In genomic region chr2:161095314-161095713, GRCh38 we compare ENCODE assay signal across 22 cellular contexts.
A peak's percentile ranks its signal among the peaks of the same experiment; 100 is the strongest.
DNase-seq lines count a peak whose midpoint lies in the region; ATAC-seq, FAIRE-seq and TF ChIP-seq lines count a peak whose summit lies in the region.
"Had no signal": no experiment of that assay in that cellular context is flagged by ENCODE, and none has a peak within 500 bp of the region (broad histone marks: within the 10 kb centered on the region; RNA-seq: fewer than 3 reads in every experiment).

No MANE protein-coding gene starts in this region.

- H3K27me3 Mint-ChIP-seq in WTC11 (ENCODE audit: low read depth) (no peaks in the 10 kb centered on the region), neural progenitor cell (ENCODE audit: insufficient read depth, low read depth) (peaks cover 2% of the 10 kb centered on the region)
- H3K27me3 Mint-ChIP-seq: CD8-positive, alpha-beta memory T cell; T-cell had no signal

- H3F3A ChIP-seq in neural progenitor cell (ENCODE audit: low read depth) = no peaks in the 10 kb centered on the region

- H3K36me3 Mint-ChIP-seq in WTC11 (peaks cover 2% of the 10 kb centered on the region; the same call in 1 of the 2 replicates), neural progenitor cell (no peaks in the 10 kb centered on the region)

- H3K27ac Mint-ChIP-seq in WTC11 (peak overlapping the region; percentile 53; the same call in 1 of the 2 replicates), neural progenitor cell (no peak overlapping the region)
- H3K27ac Mint-ChIP-seq: CD8-positive, alpha-beta memory T cell; T-cell had no signal

- H3K4me2 ChIP-seq in neural progenitor cell = no peak overlapping the region

- H3K4me1 Mint-ChIP-seq in WTC11 (peaks cover 7% of the 10 kb centered on the region), neural progenitor cell (peaks cover 2% of the 10 kb centered on the region)

- H3K4me1 ChIP-seq in neural progenitor cell = peaks cover 9% of the 10 kb centered on the region

- H3K27ac ChIP-seq in KOPT-K1 (ENCODE audit: low read depth, low read length, poor library complexity, severe bottlenecking) (peak overlapping the region; percentile 81), neural progenitor cell (no peak overlapping the region), caudate nucleus (ENCODE audit: low read depth, low read length) (no peak overlapping the region)

- peak; percentile 20 for FAIRE-seq in GM12891 (lab: Jason Lieb, UNC)

- CTCF ChIA-PET in WTC11 (lab: Charles Lee) = interaction anchor here (2.7 kb wide), 1 partner anchor 32 kb away, joined by 9 read pairs; no protein-coding TSS in a partner anchor

- H3K9me3 ChIP-seq in KOPT-K1 (ENCODE audit: insufficient read depth, low read length, poor library complexity, severe bottlenecking) = peaks cover 15% of the 10 kb centered on the region
- peaks cover 2% of the 10 kb centered on the region for H3K9me3 ChIP-seq in neural progenitor cell (ENCODE audit: low read depth)

- no peak for ATAC-seq in WTC11
- ATAC-seq: SK-N-SH treated with all-trans-retinoic acid at 6 μM for 48 hours, T-cell had no signal

- POLR2A ChIA-PET in WTC11 (lab: Charles Lee) = interaction anchor here (0.7 kb wide), 1 partner anchor 9 kb away, joined by 3 read pairs; no protein-coding TSS in a partner anchor

- no peak overlapping the region for H3K4me3 Mint-ChIP-seq in WTC11
- H3K4me3 Mint-ChIP-seq in neural progenitor cell = no peak overlapping the region
- H3K4me3 Mint-ChIP-seq: CD8-positive, alpha-beta memory T cell; T-cell had no signal

- in situ Hi-C loops in GM13976 (cut with MboI; ENCODE audit: low sequenced_read_pairs, unreplicated experiment) = no loop called here

- no peaks in the 10 kb centered on the region for H4K20me1 ChIP-seq in neural progenitor cell (ENCODE audit: low read depth)

- no peak for TF ChIP-seq POLR2A in GM12891 (IDR thresholded peaks at IDR 0.05; ENCODE audit: low read depth, low read length)

- peaks cover 10% of the 10 kb centered on the region for H3K9me3 Mint-ChIP-seq in WTC11
- peaks cover 4% of the 10 kb centered on the region for H3K9me3 Mint-ChIP-seq in neural progenitor cell

- peak overlapping the region; percentile 52 for H2AFZ ChIP-seq in neural progenitor cell (replicated peaks)

- H3K79me2 ChIP-seq in neural progenitor cell (ENCODE audit: low read depth) = no peaks in the 10 kb centered on the region

- TF ChIP-seq CTCF in WTC11 (IDR thresholded peaks at IDR 0.05) = no peak
- TF ChIP-seq CTCF in neural progenitor cell (IDR thresholded peaks at IDR 0.05) = no peak
- TF ChIP-seq CTCF in GM13976 (IDR thresholded peaks at IDR 0.05; ENCODE audit: borderline replicate concordance, control extremely low read depth, extremely low read depth, insufficient read depth, missing control alignments) = no peak

- H3K9ac ChIP-seq in neural progenitor cell = no peak overlapping the region

- no peaks in the 10 kb centered on the region for H3K36me3 ChIP-seq in KOPT-K1 (ENCODE audit: insufficient read depth, low read length)
- no peaks in the 10 kb centered on the region for H3K36me3 ChIP-seq in neural progenitor cell

- no peak overlapping the region for H3K4me3 ChIP-seq in neural progenitor cell

- DNase-seq in GM12891 (ENCODE audit: insufficient read length, low spot score) = no peak
- DNase-seq in WTC11 (ENCODE audit: low spot score) = no peak
- no peak for DNase-seq in neural progenitor cell (ENCODE audit: low spot score)
- no peak for DNase-seq in activated CD4-positive, alpha-beta T cell treated with anti-CD3 and anti-CD28 coated beads, Interleukin-2, amount 50 U/mL, for 4 hours
- DNase-seq in caudate nucleus (lab: John Stamatoyannopoulos, UW) = no peak
- no peak for DNase-seq in GM13976 (ENCODE audit: low spot score)
- DNase-seq: C1 segment of cervical spinal cord; CD8-positive, alpha-beta memory T cell; DMS53; H7; NCI-H1048; NCI-H1436 treated with DMSO at 0.1 percent for 48 hours; NCI-H2029 treated with DMSO at 0.1 percent for 48 hours; NCI-H2171 treated with DMSO at 0.1 percent for 48 hours; NCI-H446 treated with DMSO at 0.1 percent for 48 hours; NCI-H748 treated with DMSO at 0.1 percent for 48 hours; RPMI8226; SIG-M5; T-cell; T-helper 9 cell had no signal

- no peaks in the 10 kb centered on the region for H3K27me3 ChIP-seq in neural progenitor cell

TF ChIP-seq in GM12891, 5 proteins besides CTCF, POLR2A, EP300 and RAD21:
- no peak for TF ChIP-seq PAX5 (IDR thresholded peaks at IDR 0.05; ENCODE audit: insufficient read depth, low read length, severe bottlenecking)
- TF ChIP-seq POU2F2 (IDR thresholded peaks at IDR 0.05; ENCODE audit: low read depth, low read length) = no peak
- no peak for TF ChIP-seq TAF1 (IDR thresholded peaks at IDR 0.05; ENCODE audit: low read depth, low read length)
- no peak for TF ChIP-seq POLR2AphosphoS5 (IDR thresholded peaks at IDR 0.05; ENCODE audit: low read depth, low read length)
- TF ChIP-seq SPI1 (IDR thresholded peaks at IDR 0.05; ENCODE audit: low read depth, low read length) = no peak

TF ChIP-seq in WTC11, 78 proteins besides CTCF, POLR2A, EP300 and RAD21:
- no peak for TF ChIP-seq MYBL2 (CRISPR knock-in tag; IDR thresholded peaks at IDR 0.05)
- no peak for TF ChIP-seq JUN (CRISPR knock-in tag; IDR thresholded peaks at IDR 0.05)
- TF ChIP-seq, protein P1, sequence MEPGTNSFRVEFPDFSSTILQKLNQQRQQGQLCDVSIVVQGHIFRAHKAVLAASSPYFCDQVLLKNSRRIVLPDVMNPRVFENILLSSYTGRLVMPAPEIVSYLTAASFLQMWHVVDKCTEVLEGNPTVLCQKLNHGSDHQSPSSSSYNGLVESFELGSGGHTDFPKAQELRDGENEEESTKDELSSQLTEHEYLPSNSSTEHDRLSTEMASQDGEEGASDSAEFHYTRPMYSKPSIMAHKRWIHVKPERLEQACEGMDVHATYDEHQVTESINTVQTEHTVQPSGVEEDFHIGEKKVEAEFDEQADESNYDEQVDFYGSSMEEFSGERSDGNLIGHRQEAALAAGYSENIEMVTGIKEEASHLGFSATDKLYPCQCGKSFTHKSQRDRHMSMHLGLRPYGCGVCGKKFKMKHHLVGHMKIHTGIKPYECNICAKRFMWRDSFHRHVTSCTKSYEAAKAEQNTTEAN (CRISPR knock-in tag; IDR thresholded peaks at IDR 0.05) = no peak
- TF ChIP-seq TEAD4 (CRISPR knock-in tag; IDR thresholded peaks at IDR 0.05) = no peak
- no peak for TF ChIP-seq ZNF219 (CRISPR knock-in tag; IDR thresholded peaks at IDR 0.05; ENCODE audit: borderline replicate concordance)
- TF ChIP-seq, protein P2, sequence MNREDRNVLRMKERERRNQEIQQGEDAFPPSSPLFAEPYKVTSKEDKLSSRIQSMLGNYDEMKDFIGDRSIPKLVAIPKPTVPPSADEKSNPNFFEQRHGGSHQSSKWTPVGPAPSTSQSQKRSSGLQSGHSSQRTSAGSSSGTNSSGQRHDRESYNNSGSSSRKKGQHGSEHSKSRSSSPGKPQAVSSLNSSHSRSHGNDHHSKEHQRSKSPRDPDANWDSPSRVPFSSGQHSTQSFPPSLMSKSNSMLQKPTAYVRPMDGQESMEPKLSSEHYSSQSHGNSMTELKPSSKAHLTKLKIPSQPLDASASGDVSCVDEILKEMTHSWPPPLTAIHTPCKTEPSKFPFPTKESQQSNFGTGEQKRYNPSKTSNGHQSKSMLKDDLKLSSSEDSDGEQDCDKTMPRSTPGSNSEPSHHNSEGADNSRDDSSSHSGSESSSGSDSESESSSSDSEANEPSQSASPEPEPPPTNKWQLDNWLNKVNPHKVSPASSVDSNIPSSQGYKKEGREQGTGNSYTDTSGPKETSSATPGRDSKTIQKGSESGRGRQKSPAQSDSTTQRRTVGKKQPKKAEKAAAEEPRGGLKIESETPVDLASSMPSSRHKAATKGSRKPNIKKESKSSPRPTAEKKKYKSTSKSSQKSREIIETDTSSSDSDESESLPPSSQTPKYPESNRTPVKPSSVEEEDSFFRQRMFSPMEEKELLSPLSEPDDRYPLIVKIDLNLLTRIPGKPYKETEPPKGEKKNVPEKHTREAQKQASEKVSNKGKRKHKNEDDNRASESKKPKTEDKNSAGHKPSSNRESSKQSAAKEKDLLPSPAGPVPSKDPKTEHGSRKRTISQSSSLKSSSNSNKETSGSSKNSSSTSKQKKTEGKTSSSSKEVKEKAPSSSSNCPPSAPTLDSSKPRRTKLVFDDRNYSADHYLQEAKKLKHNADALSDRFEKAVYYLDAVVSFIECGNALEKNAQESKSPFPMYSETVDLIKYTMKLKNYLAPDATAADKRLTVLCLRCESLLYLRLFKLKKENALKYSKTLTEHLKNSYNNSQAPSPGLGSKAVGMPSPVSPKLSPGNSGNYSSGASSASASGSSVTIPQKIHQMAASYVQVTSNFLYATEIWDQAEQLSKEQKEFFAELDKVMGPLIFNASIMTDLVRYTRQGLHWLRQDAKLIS (CRISPR knock-in tag; IDR thresholded peaks at IDR 0.05; ENCODE audit: borderline replicate concordance) = no peak
- TF ChIP-seq NR2C2 (CRISPR knock-in tag; IDR thresholded peaks at IDR 0.05) = no peak
- TF ChIP-seq GABPB1 (CRISPR knock-in tag; IDR thresholded peaks at IDR 0.05) = no peak
- TF ChIP-seq AR (CRISPR knock-in tag; IDR thresholded peaks at IDR 0.05) = no peak
- TF ChIP-seq SMAD3 (CRISPR knock-in tag; IDR thresholded peaks at IDR 0.05; ENCODE audit: borderline replicate concordance) = no peak
TF ChIP-seq in WTC11: peak in this region for 0.
